In genomic region chr7:22561356-22561755, GRCh38 we compare ENCODE assay signal across 8 cellular contexts.
DNase-seq lines count a peak whose midpoint lies in the region; ATAC-seq and TF ChIP-seq lines count a peak whose summit lies in the region.

No MANE protein-coding gene starts in this region.

- H2AFZ ChIP-seq in OCI-LY3 (ENCODE audit: low read depth, low read length), result no peak overlapping the region

- no peak for ATAC-seq in GM21515 (IDR thresholded peaks at IDR 0.05; ENCODE audit: unreplicated experiment)

- peak overlapping the region; percentile 94 for H3K27ac ChIP-seq in OCI-LY3 (ENCODE audit: low read length)

- H3K27me3 ChIP-seq in OCI-LY3 (ENCODE audit: low read depth, low read length), result no peaks in the 10 kb centered on the region

- H3K9ac ChIP-seq in OCI-LY3 (ENCODE audit: low read length), result no peak overlapping the region

- H3K4me3 ChIP-seq in OCI-LY3 (ENCODE audit: low read length) (peak overlapping the region; percentile 21; the same call in 1 of the 2 replicates), fibroblast of the aortic adventitia (ENCODE audit: low read depth, low read length) (peak overlapping the region; percentile 32)

- peaks cover 34% of the 10 kb centered on the region for H4K20me1 ChIP-seq in OCI-LY3 (ENCODE audit: insufficient read depth, low read length)

- peaks cover 23% of the 10 kb centered on the region for H3K36me3 ChIP-seq in OCI-LY3 (replicated peaks; ENCODE audit: low read depth, low read length)

- H3K4me2 ChIP-seq in OCI-LY3 (ENCODE audit: low read length), result peak overlapping the region; percentile 79

- TF ChIP-seq CTCF in OCI-LY3 (IDR thresholded peaks at IDR 0.05; ENCODE audit: low read depth, low read length) (no peak), fibroblast of the aortic adventitia (IDR thresholded peaks at IDR 0.05; ENCODE audit: insufficient read depth, low read length) (no peak)

- peak; percentile 91 for DNase-seq in COLO829 (ENCODE audit: low spot score)
- DNase-seq in fibroblast of the aortic adventitia (ENCODE audit: low read depth), result peak; percentile 99
- peak; percentile 98 for DNase-seq in non-pigmented ciliary epithelial cell (ENCODE audit: low read depth)
- DNase-seq in NCI-H1436 (lab: John Stamatoyannopoulos, UW), result no peak
- no peak for DNase-seq in NCI-H146 (lab: John Stamatoyannopoulos, UW)
- DNase-seq in KBM-7, result no peak

- H3K9me3 ChIP-seq in OCI-LY3 (ENCODE audit: insufficient read depth, low read length), result no peaks in the 10 kb centered on the region

- H3K79me2 ChIP-seq in OCI-LY3 (ENCODE audit: low read length), result peaks cover 64% of the 10 kb centered on the region

- in situ Hi-C loops in KBM-7 (cut with MboI; ENCODE audit: low pct_unique_long_range_greater_than_20kb, low sequenced_read_pairs), result loop anchor here (10.0 kb wide), 1 partner anchor 163 kb away; the partner anchor contains the start of gene IL6

- peaks cover 91% of the 10 kb centered on the region for H3K4me1 ChIP-seq in OCI-LY3 (ENCODE audit: low read length)

Comparison
In these comparisons a context has a peak if more than half of its experiments do, and no peak if none do; other contexts are left out.
1. DNase-seq: peak in COLO829 (single experiment), fibroblast of the aortic adventitia (single experiment) and non-pigmented ciliary epithelial cell (single experiment); none in NCI-H1436 (single experiment), NCI-H146 (single experiment) and KBM-7 (single experiment).